Comparison of ENCODE assay signal across 20 cellular contexts in the genomic region with DNA sequence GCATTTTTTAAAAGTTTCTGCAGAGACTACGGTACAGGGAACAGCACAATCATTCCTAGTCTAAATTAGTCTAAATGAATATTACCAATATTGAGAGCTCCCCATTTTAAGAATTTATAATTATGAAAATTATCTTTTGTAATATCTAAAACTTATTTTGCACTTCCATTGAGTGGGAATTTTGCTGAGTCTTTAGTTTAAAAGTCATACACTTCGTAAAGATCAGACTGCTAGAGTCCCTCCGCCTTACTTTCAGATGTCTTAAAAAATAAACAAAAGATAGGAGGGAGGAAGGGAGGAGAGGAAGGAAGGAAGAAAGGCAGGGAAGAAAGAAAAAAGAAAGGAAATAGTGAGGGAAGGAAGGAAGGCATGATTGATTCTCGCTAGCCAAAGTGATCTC.
A peak's percentile ranks its signal among the peaks of the same experiment; 100 is the strongest.
DNase-seq lines count a peak whose midpoint lies in the region; ATAC-seq, FAIRE-seq and TF ChIP-seq lines count a peak whose summit lies in the region.
"Had no signal": no experiment of that assay in that cellular context is flagged by ENCODE, and none has a peak within 500 bp of the region (broad histone marks: within the 10 kb centered on the region; RNA-seq: fewer than 3 reads in every experiment).

No MANE protein-coding gene starts in this region.

- H3K36me3 ChIP-seq in breast epithelium (no peaks in the 10 kb centered on the region), KOPT-K1 (ENCODE audit: insufficient read depth, low read length) (no peaks in the 10 kb centered on the region), K562 (ENCODE audit: control insufficient read depth, insufficient read depth, low read length) (no peaks in the 10 kb centered on the region)

- no peak for FAIRE-seq in K562 (lab: Jason Lieb, UNC)
- FAIRE-seq: A204.1, D721Med had no signal

- ATAC-seq in K562, result no peak
- no peak for ATAC-seq in HG03571 (IDR thresholded peaks at IDR 0.05; ENCODE audit: unreplicated experiment)
- no peak for ATAC-seq in HG02588 (IDR thresholded peaks at IDR 0.05; ENCODE audit: unreplicated experiment)
- ATAC-seq: HCT116 had no signal

- no peaks in the 10 kb centered on the region for H3K27me3 Mint-ChIP-seq in MCF 10A (ENCODE audit: insufficient read depth, unreplicated experiment)
- H3K27me3 Mint-ChIP-seq: CD4-positive, alpha-beta T cell had no signal

- no peak overlapping the region for H3K4me3 Mint-ChIP-seq in MCF 10A (ENCODE audit: unreplicated experiment)
- H3K4me3 Mint-ChIP-seq: CD4-positive, alpha-beta T cell; HFFc6 had no signal

- H3K9ac ChIP-seq in K562 (ENCODE audit: insufficient read depth in 1 of 2, low read depth in 2 of 2, low read length in 2 of 2), result no peak overlapping the region

- no peaks in the 10 kb centered on the region for H4K20me1 ChIP-seq in K562 (replicated peaks; ENCODE audit: control insufficient read depth, insufficient read depth, low read length)

- intact Hi-C loops in MCF 10A (cut with micrococcal nuclease) (no loop called here), breast epithelium (cut with DNase I; ENCODE audit: low total_unique reads) (no loop called here), K562 (cut with micrococcal nuclease) (no loop called here)

- no peaks in the 10 kb centered on the region for H3K36me3 Mint-ChIP-seq in MCF 10A (ENCODE audit: insufficient read depth, unreplicated experiment)

- H3K4me3 ChIP-seq in breast epithelium (no peak overlapping the region), K562 (no peak overlapping the region)

- no peaks in the 10 kb centered on the region for H3K79me2 ChIP-seq in K562 (ENCODE audit: control insufficient read depth, insufficient read depth, low read length)

- H3K4me1 ChIP-seq in breast epithelium, result no peaks in the 10 kb centered on the region
- peaks cover 15 to 63% of the 10 kb centered on the region in 2 experiments for H3K4me1 ChIP-seq in K562 (replicated peaks in 1 of 2; ENCODE audit: control insufficient read depth in 2 of 2, insufficient read depth in 2 of 2, low read length in 2 of 2)

- CTCF ChIA-PET in MCF 10A (lab: Yijun Ruan, JAX), result no interaction called here
- CTCF ChIA-PET in K562 (lab: Yijun Ruan, JAX; ENCODE audit: low intra/inter-chr PET ratio), result no interaction called here

- BruUV-seq in MCF 10A (replicated peaks; lab: Mats Ljungman, UMichigan), result no TSS peak
- no TSS peak for BruUV-seq in K562 (replicated peaks; lab: Mats Ljungman, UMichigan)

- no peak overlapping the region; the same call in 1 of the 2 replicates for H2AFZ ChIP-seq in K562 (ENCODE audit: low read depth, low read length)

- TF ChIP-seq EP300 in K562 (IDR thresholded peaks at IDR 0.05; ENCODE audit: low read length), result no peak

- peaks cover 30% of the 10 kb centered on the region for H3K4me1 Mint-ChIP-seq in MCF 10A (ENCODE audit: insufficient read depth, unreplicated experiment)

- POLR2A ChIA-PET in MCF 10A (lab: Yijun Ruan, JAX) (interaction anchor here (0.7 kb wide), 1 partner anchor 275 kb away, joined by 3 read pairs; no protein-coding TSS in a partner anchor), K562 (lab: Yijun Ruan, JAX) (no interaction called here)

- H3K4me2 ChIP-seq in K562 (ENCODE audit: insufficient read depth, low read length), result no peak overlapping the region

- H3K27ac ChIP-seq in breast epithelium, result no peak overlapping the region
- peak overlapping the region; percentile 96 for H3K27ac ChIP-seq in KOPT-K1 (ENCODE audit: low read depth, low read length, poor library complexity, severe bottlenecking)
- H3K27ac ChIP-seq in K562 (ENCODE audit: extremely low read depth, low read depth, low read length), result no peak overlapping the region; the same call in 2 of the 3 replicates
- H3K27ac ChIP-seq: C4-2B, HL-60 had no signal

- peaks cover 8% of the 10 kb centered on the region for H3K9me3 Mint-ChIP-seq in MCF 10A (ENCODE audit: unreplicated experiment)
- H3K9me3 Mint-ChIP-seq: CD4-positive, alpha-beta T cell; HFFc6 had no signal

- DNase-seq in MCF 10A (ENCODE audit: unreplicated experiment), result no peak
- DNase-seq in breast epithelium (ENCODE audit: low spot score in 2 of 2), result no peak
- no peak for DNase-seq in K562 (ENCODE audit: extremely low read depth in 1 of 4, low spot score in 3 of 4)
- no peak for DNase-seq in activated T-cell treated with anti-CD3 and anti-CD28 coated beads, Interleukin-2, amount 50 U/mL, for 1 hour
- DNase-seq: AML-193; Caco-2; CD4-positive, alpha-beta T cell; GDM1; GOT3; H7; HFFc6; KBM-7 had no signal

- in situ Hi-C loops in K562 (cut with MboI), result no loop called here

- TF ChIP-seq RAD21 in K562 (CRISPR knock-in tag; conservative IDR thresholded peaks at IDR 0.05 in 1 of 2, IDR thresholded peaks at IDR 0.05 in 1 of 2), result no peak

- H3K27me3 ChIP-seq in breast epithelium (no peaks in the 10 kb centered on the region), K562 (ENCODE audit: control insufficient read depth in 2 of 2, insufficient read depth in 2 of 2, low read length in 2 of 2) (no peaks in the 10 kb centered on the region)

- TF ChIP-seq POLR2A in breast epithelium (IDR thresholded peaks at IDR 0.05) (no peak), K562 (conservative IDR thresholded peaks at IDR 0.05) (no peak)

- 82% methylated on average over 4 of the region's 4 CpGs for WGBS in K562 (ENCODE audit: insufficient coverage, low coverage, missing lambda C conversion rate)

- no peak for TF ChIP-seq CTCF in MCF 10A (IDR thresholded peaks at IDR 0.05; ENCODE audit: unreplicated experiment)
- no peak for TF ChIP-seq CTCF in breast epithelium (IDR thresholded peaks at IDR 0.05)
- no peak for TF ChIP-seq CTCF in K562 (IDR thresholded peaks at IDR 0.05 in 2 of 3, conservative IDR thresholded peaks at IDR 0.05 in 1 of 3; ENCODE audit: insufficient read depth in 2 of 3, low read depth in 1 of 3, low read length in 3 of 3)

- H3K9me3 ChIP-seq in breast epithelium, result no peaks in the 10 kb centered on the region
- H3K9me3 ChIP-seq in KOPT-K1 (ENCODE audit: insufficient read depth, low read length, poor library complexity, severe bottlenecking), result no peaks in the 10 kb centered on the region
- no peaks in the 10 kb centered on the region for H3K9me3 ChIP-seq in K562 (replicated peaks; ENCODE audit: control insufficient read depth, insufficient read depth, low read depth, low read length)
- H3K9me3 ChIP-seq: Caco-2 had no signal

- no peaks in the 10 kb centered on the region for H3K9me1 ChIP-seq in K562 (ENCODE audit: control insufficient read depth, insufficient read depth, low read length)

- H3K27ac Mint-ChIP-seq in MCF 10A (ENCODE audit: low read depth, unreplicated experiment), result peak overlapping the region; percentile 37
- H3K27ac Mint-ChIP-seq: CD4-positive, alpha-beta T cell; HFFc6 had no signal

TF ChIP-seq in K562, 482 proteins besides CTCF, POLR2A, EP300 and RAD21 (continues in another document):
- TF ChIP-seq ZNF551 (CRISPR knock-in tag; IDR thresholded peaks at IDR 0.05) (0 out of 2 replicates have a peak, but pooled peaks have one; percentile 30), ZNF316 (IDR thresholded peaks at IDR 0.05) (peak; percentile 83), DDX20 (tag; IDR thresholded peaks at IDR 0.05; ENCODE audit: low read depth) (no peak), C11orf30 (IDR thresholded peaks at IDR 0.05; ENCODE audit: low read depth) (peak; percentile 70), GATAD2A (IDR thresholded peaks at IDR 0.05) (no peak), ZC3H11A (IDR thresholded peaks at IDR 0.05; ENCODE audit: low read depth, low read length) (no peak), MAFG (tag; conservative IDR thresholded peaks at IDR 0.05) (peak; percentile 45), ZFP36 (IDR thresholded peaks at IDR 0.05; ENCODE audit: low read depth, low read length, partially characterized antibody) (no peak)
- TF ChIP-seq, protein P1, sequence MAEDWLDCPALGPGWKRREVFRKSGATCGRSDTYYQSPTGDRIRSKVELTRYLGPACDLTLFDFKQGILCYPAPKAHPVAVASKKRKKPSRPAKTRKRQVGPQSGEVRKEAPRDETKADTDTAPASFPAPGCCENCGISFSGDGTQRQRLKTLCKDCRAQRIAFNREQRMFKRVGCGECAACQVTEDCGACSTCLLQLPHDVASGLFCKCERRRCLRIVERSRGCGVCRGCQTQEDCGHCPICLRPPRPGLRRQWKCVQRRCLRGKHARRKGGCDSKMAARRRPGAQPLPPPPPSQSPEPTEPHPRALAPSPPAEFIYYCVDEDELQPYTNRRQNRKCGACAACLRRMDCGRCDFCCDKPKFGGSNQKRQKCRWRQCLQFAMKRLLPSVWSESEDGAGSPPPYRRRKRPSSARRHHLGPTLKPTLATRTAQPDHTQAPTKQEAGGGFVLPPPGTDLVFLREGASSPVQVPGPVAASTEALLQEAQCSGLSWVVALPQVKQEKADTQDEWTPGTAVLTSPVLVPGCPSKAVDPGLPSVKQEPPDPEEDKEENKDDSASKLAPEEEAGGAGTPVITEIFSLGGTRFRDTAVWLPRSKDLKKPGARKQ (CRISPR knock-in tag; IDR thresholded peaks at IDR 0.05), result 0 out of 2 replicates have a peak, but pooled peaks have one; percentile 28
- TF ChIP-seq, protein P2, sequence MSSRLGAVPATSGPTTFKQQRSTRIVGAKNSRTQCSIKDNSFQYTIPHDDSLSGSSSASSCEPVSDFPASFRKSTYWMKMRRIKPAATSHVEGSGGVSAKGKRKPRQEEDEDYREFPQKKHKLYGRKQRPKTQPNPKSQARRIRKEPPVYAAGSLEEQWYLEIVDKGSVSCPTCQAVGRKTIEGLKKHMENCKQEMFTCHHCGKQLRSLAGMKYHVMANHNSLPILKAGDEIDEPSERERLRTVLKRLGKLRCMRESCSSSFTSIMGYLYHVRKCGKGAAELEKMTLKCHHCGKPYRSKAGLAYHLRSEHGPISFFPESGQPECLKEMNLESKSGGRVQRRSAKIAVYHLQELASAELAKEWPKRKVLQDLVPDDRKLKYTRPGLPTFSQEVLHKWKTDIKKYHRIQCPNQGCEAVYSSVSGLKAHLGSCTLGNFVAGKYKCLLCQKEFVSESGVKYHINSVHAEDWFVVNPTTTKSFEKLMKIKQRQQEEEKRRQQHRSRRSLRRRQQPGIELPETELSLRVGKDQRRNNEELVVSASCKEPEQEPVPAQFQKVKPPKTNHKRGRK (tag; IDR thresholded peaks at IDR 0.05), result peak; percentile 62; the same call in 1 of the 2 replicates
